Comparison of ENCODE assay signal across 9 cellular contexts in genomic region chr21:46059711-46060455, GRCh38. TPM values are rescaled to one million over a fixed set of nuclear protein-coding genes. Genes with fewer than 3 reads are reported as not detected.
A peak's percentile ranks its signal among the peaks of the same experiment; 100 is the strongest.
DNase-seq lines count a peak whose midpoint lies in the region; ATAC-seq, FAIRE-seq and TF ChIP-seq lines count a peak whose summit lies in the region.
"Not testable (repeated sequence)": the region's sequence is repeated elsewhere in the genome, so short reads cannot be mapped to it uniquely, and the experiment has no call there.
"Had no signal": no experiment of that assay in that cellular context is flagged by ENCODE, and none has a peak within 500 bp of the region (broad histone marks: within the 10 kb centered on the region; RNA-seq: fewer than 3 reads in every experiment).

No MANE protein-coding gene starts in this region.

- intact Hi-C loops in colonic mucosa (cut with DNase I); right cardiac atrium (cut with DNase I); sigmoid colon (cut with DNase I): not testable (repeated sequence)

- peaks cover 37% of the 10 kb centered on the region for H3K9me3 Mint-ChIP-seq in HFFc6
- H3K9me3 Mint-ChIP-seq in activated naive CD4-positive, alpha-beta T cell treated with anti-CD3 and anti-CD28 coated beads, Interleukin-2, amount 10 ng/mL, durations not matched to agents 7 days and 5 days, result peaks cover 27% of the 10 kb centered on the region

- H3K4me1 ChIP-seq in colonic mucosa; right cardiac atrium (ENCODE audit: control insufficient read depth, insufficient read depth, low read length); mucosa of rectum (ENCODE audit: control insufficient read depth in 2 of 2, insufficient read depth in 2 of 2, low read length in 2 of 2): not testable (repeated sequence)
- H3K4me1 ChIP-seq in sigmoid colon, result peaks cover 0 to 47% (median 42%) of the 10 kb centered on the region in 4 donors
- H3K4me1 ChIP-seq in stomach smooth muscle (ENCODE audit: control insufficient read depth, insufficient read depth, low read length), result peaks cover 44% of the 10 kb centered on the region

- H3K27me3 Mint-ChIP-seq in HFFc6 (ENCODE audit: insufficient read depth), result not testable (repeated sequence)
- H3K27me3 Mint-ChIP-seq in activated naive CD4-positive, alpha-beta T cell treated with anti-CD3 and anti-CD28 coated beads, Interleukin-2, amount 10 ng/mL, durations not matched to agents 7 days and 5 days, result peaks cover 56% of the 10 kb centered on the region

- H3K27me3 ChIP-seq in colonic mucosa; right cardiac atrium (ENCODE audit: control insufficient read depth, insufficient read depth); mucosa of rectum (ENCODE audit: control insufficient read depth in 2 of 2, insufficient read depth in 2 of 2, low read length in 2 of 2); sigmoid colon; stomach smooth muscle (ENCODE audit: control insufficient read depth in 1 of 2, insufficient read depth in 2 of 2, low read length in 2 of 2): not testable (repeated sequence)

- peak; percentile 99 for FAIRE-seq in urothelium cell line (lab: Jason Lieb, UNC)

- H3K27ac ChIP-seq in colonic mucosa (peak overlapping the region; percentile 55), right cardiac atrium (ENCODE audit: low read length) (peak overlapping the region; percentile 59), mucosa of rectum (ENCODE audit: low read depth in 2 of 2, low read length in 2 of 2) (peak overlapping the region; percentile 66 to 76), sigmoid colon (peak overlapping the region; percentile 74 to 97 (median 92)), stomach smooth muscle (ENCODE audit: low read length) (peak overlapping the region; percentile 76)

- not testable (repeated sequence) for H3K36me3 ChIP-seq in colonic mucosa; mucosa of rectum (ENCODE audit: control insufficient read depth in 2 of 2, insufficient read depth in 2 of 2, low read length in 2 of 2); sigmoid colon; stomach smooth muscle (ENCODE audit: control insufficient read depth in 2 of 2, insufficient read depth in 2 of 2, low read length in 2 of 2)

- not testable (repeated sequence) for TF ChIP-seq EP300 in sigmoid colon (IDR thresholded peaks at IDR 0.05)

- H3K36me3 Mint-ChIP-seq in HFFc6 (ENCODE audit: low read depth), result peaks cover 39% of the 10 kb centered on the region
- not testable (repeated sequence) for H3K36me3 Mint-ChIP-seq in activated naive CD4-positive, alpha-beta T cell treated with anti-CD3 and anti-CD28 coated beads, Interleukin-2, amount 10 ng/mL, durations not matched to agents 7 days and 5 days

- not testable (repeated sequence) for H3K9ac ChIP-seq in colonic mucosa (ENCODE audit: low read depth in 2 of 2, low read length in 2 of 2); mucosa of rectum (ENCODE audit: low read depth in 1 of 2, low read length in 2 of 2); stomach smooth muscle (ENCODE audit: low read length in 2 of 2)

- H3K4me1 Mint-ChIP-seq in HFFc6 (ENCODE audit: low read depth), result peaks cover 58% of the 10 kb centered on the region
- not testable (repeated sequence) for H3K4me1 Mint-ChIP-seq in activated naive CD4-positive, alpha-beta T cell treated with anti-CD3 and anti-CD28 coated beads, Interleukin-2, amount 10 ng/mL, durations not matched to agents 7 days and 5 days

- H3K27ac Mint-ChIP-seq in HFFc6, result peak overlapping the region; percentile 96
- not testable (repeated sequence) for H3K27ac Mint-ChIP-seq in activated naive CD4-positive, alpha-beta T cell treated with anti-CD3 and anti-CD28 coated beads, Interleukin-2, amount 10 ng/mL, durations not matched to agents 7 days and 5 days

- not testable (repeated sequence) for DNase-seq in HFFc6; colonic mucosa; urothelium cell line (ENCODE audit: low spot score)
- peak; percentile 11 for DNase-seq in activated naive CD4-positive, alpha-beta T cell treated with anti-CD3 and anti-CD28 coated beads, Interleukin-2, amount 10 ng/mL, durations not matched to agents 7 days and 5 days
- peak in 1 of 3 donors; percentile 45 for DNase-seq in right cardiac atrium
- DNase-seq in sigmoid colon, result peak; percentile 60

- TF ChIP-seq POLR2A in sigmoid colon (IDR thresholded peaks at IDR 0.05), result not testable (repeated sequence)

- ATAC-seq in right cardiac atrium, result not testable (repeated sequence)

- H3K4me3 ChIP-seq in colonic mucosa; right cardiac atrium (ENCODE audit: low read length); mucosa of rectum (ENCODE audit: low read length in 2 of 2); sigmoid colon; stomach smooth muscle (ENCODE audit: low read length in 2 of 2): not testable (repeated sequence)

- WGBS in right cardiac atrium, result 92% methylated on average over 21 of the region's 21 CpGs
- WGBS in sigmoid colon, 2 donors, result 91 to 93% methylated on average over 21 of the region's 21 CpGs

- TF ChIP-seq CTCF in HFFc6 (IDR thresholded peaks at IDR 0.05); colonic mucosa (IDR thresholded peaks at IDR 0.05); sigmoid colon (IDR thresholded peaks at IDR 0.05): not testable (repeated sequence)

- not testable (repeated sequence) for H3K9me3 ChIP-seq in colonic mucosa; right cardiac atrium (ENCODE audit: control insufficient read depth, low read length); mucosa of rectum (ENCODE audit: control insufficient read depth in 2 of 2, low read length in 2 of 2); sigmoid colon
- peaks cover 0 to 15% of the 10 kb centered on the region in 2 donors for H3K9me3 ChIP-seq in stomach smooth muscle (ENCODE audit: control insufficient read depth in 2 of 2, low read length in 2 of 2)

- CTCF ChIA-PET in activated naive CD4-positive, alpha-beta T cell treated with anti-CD3 and anti-CD28 coated beads, Interleukin-2, amount 10 ng/mL, durations not matched to agents 7 days and 5 days (lab: Charles Lee), result not testable (repeated sequence)

- not testable (repeated sequence) for H3K4me3 Mint-ChIP-seq in HFFc6; activated naive CD4-positive, alpha-beta T cell treated with anti-CD3 and anti-CD28 coated beads, Interleukin-2, amount 10 ng/mL, durations not matched to agents 7 days and 5 days

RNA-seq across cellular contexts. Expression of gene COL6A2, which starts 38.0 kb away (rescaled TPM):
- total RNA-seq in HFFc6 (2021; fragmentation: NEBNext Ultra II Directional; extraction: Animal tissue kit (Norgen Biotek cat#: 25700)), result 100 to 1,000 TPM; 426 to 514 (median 467) TPM
- total RNA-seq in colonic mucosa, result 100 to 1,000 TPM in 1 of 2 donors, 10 to 100 TPM in 1; 55.7 to 190 TPM
- total RNA-seq in right cardiac atrium, result 100 to 1,000 TPM; 198 to 323 (median 274) TPM
- polyA plus RNA-seq in right cardiac atrium, result 210 TPM
- 1,000 to 10,000 TPM in 2 of 4 donors, 100 to 1,000 TPM in 2; 570 to 1,745 (median 1,082) TPM for total RNA-seq in sigmoid colon
- 100 to 1,000 TPM in 1 of 3 donors, 10 to 100 TPM in 2; 14.3 to 233 (median 37.8) TPM for polyA plus RNA-seq in sigmoid colon
- polyA plus RNA-seq: CD14-positive monocyte had no signal
